ENCODE assay signal across 1 cellular context in genomic region chr12:104694711-104695110, GRCh38.
TF ChIP-seq lines count a peak whose summit lies in the region.

No MANE protein-coding gene starts in this region.

TF ChIP-seq in endothelial cell of umbilical vein, 7 proteins besides CTCF, POLR2A, EP300 and RAD21:
- TF ChIP-seq POLR2AphosphoS5 (IDR thresholded peaks at IDR 0.05; ENCODE audit: insufficient read depth, low read depth, low read length): no peak
- TF ChIP-seq FOS (IDR thresholded peaks at IDR 0.05; ENCODE audit: borderline replicate concordance, insufficient read depth, low read length): no peak
- no peak for TF ChIP-seq MAX (IDR thresholded peaks at IDR 0.05; ENCODE audit: insufficient read depth, insufficient read length)
- TF ChIP-seq EZH2 (IDR thresholded peaks at IDR 0.05; ENCODE audit: borderline replicate concordance, low read depth, low read length, severe bottlenecking): no peak
- no peak for TF ChIP-seq JUN (IDR thresholded peaks at IDR 0.05; ENCODE audit: borderline replicate concordance, insufficient read depth, insufficient read length, low read depth)
- no peak for TF ChIP-seq GATA2 (IDR thresholded peaks at IDR 0.05; ENCODE audit: insufficient read depth, insufficient read length, low read depth, low read length)
- no peak for TF ChIP-seq MYC (IDR thresholded peaks at IDR 0.05; ENCODE audit: low read depth, low read length)
TF ChIP-seq in endothelial cell of umbilical vein: peak in this region for 0.
